13 cellular contexts compared by ENCODE assay signal in genomic region chr18:33804258-33804657, GRCh38.
DNase-seq lines count a peak whose midpoint lies in the region; ATAC-seq, FAIRE-seq and TF ChIP-seq lines count a peak whose summit lies in the region.
"Had no signal": no experiment of that assay in that cellular context is flagged by ENCODE, and none has a peak within 500 bp of the region (broad histone marks: within the 10 kb centered on the region; RNA-seq: fewer than 3 reads in every experiment).

No MANE protein-coding gene starts in this region.

- no peak overlapping the region for H2BK5ac ChIP-seq in mesendoderm (ENCODE audit: low read length)

- no peak for ATAC-seq in HG02610 (IDR thresholded peaks at IDR 0.05; ENCODE audit: unreplicated experiment)
- no peak for ATAC-seq in HG03280 (IDR thresholded peaks at IDR 0.05; ENCODE audit: unreplicated experiment)

- H3K27ac ChIP-seq in VCaP (peak overlapping the region; percentile 82), mesendoderm (ENCODE audit: low read depth, low read length) (no peak overlapping the region)
- H3K27ac ChIP-seq: BLaER1, gastrocnemius medialis had no signal

- no peak overlapping the region for H3K9ac ChIP-seq in mesendoderm (ENCODE audit: low read length)
- H3K9ac ChIP-seq: BLaER1 had no signal

- H3K27me3 ChIP-seq in mesendoderm (ENCODE audit: insufficient read depth, low read length, poor library complexity): no peaks in the 10 kb centered on the region
- H3K27me3 ChIP-seq: BLaER1, gastrocnemius medialis had no signal

- H4K8ac ChIP-seq in mesendoderm (ENCODE audit: low read depth, low read length): no peak overlapping the region

- no peak overlapping the region for H3K4ac ChIP-seq in mesendoderm (ENCODE audit: low read depth, low read length)

- no peaks in the 10 kb centered on the region for H3K36me3 ChIP-seq in mesendoderm (ENCODE audit: control insufficient read depth, insufficient read depth, low read length)
- H3K36me3 ChIP-seq: BLaER1, gastrocnemius medialis had no signal

- no peak overlapping the region for H2AK5ac ChIP-seq in mesendoderm (ENCODE audit: low read length)

- peak; percentile 67 for FAIRE-seq in D721Med (lab: Jason Lieb, UNC)

- H3K4me1 ChIP-seq in mesendoderm (ENCODE audit: control insufficient read depth, low read depth, low read length): no peaks in the 10 kb centered on the region
- H3K4me1 ChIP-seq: gastrocnemius medialis had no signal

- TF ChIP-seq CTCF in D721Med (IDR thresholded peaks at IDR 0.05; ENCODE audit: insufficient read depth, missing control alignments) (no peak), VCaP (conservative IDR thresholded peaks at IDR 0.05) (no peak), fibroblast of villous mesenchyme (IDR thresholded peaks at IDR 0.05; ENCODE audit: insufficient read depth, low read depth, low read length) (no peak)

- no peak for DNase-seq in D721Med (ENCODE audit: insufficient read length, low spot score)
- DNase-seq in LHCN-M2 (ENCODE audit: low read depth): peak; percentile 1
- DNase-seq in fibroblast of villous mesenchyme (ENCODE audit: low read depth): peak; percentile 21
- no peak for DNase-seq in NCI-H345 (lab: John Stamatoyannopoulos, UW)
- DNase-seq in mesendoderm: no peak
- DNase-seq: anterior cingulate cortex; occipital lobe; stimulated activated CD4-positive, alpha-beta T cell treated with anti-CD3 and anti-CD28 coated beads, Interleukin-4, amount 100 ng/mL, for 1 hour had no signal

- no peak overlapping the region for H3K4me2 ChIP-seq in mesendoderm (ENCODE audit: low read length)
- H3K4me2 ChIP-seq: BLaER1 had no signal

- H4K5ac ChIP-seq in mesendoderm (ENCODE audit: low read length): no peak overlapping the region

- no peak overlapping the region for H3K56ac ChIP-seq in mesendoderm (ENCODE audit: low read length)

- no peaks in the 10 kb centered on the region for H3K79me2 ChIP-seq in mesendoderm (ENCODE audit: control insufficient read depth, insufficient read depth, low read length)

- H3K79me1 ChIP-seq in mesendoderm (ENCODE audit: low read length): no peaks in the 10 kb centered on the region

- no peak overlapping the region for H2BK15ac ChIP-seq in mesendoderm (replicated peaks; ENCODE audit: low read depth)

- no CpG with 5 or more reads among the region's 3 CpGs for WGBS in mesendoderm (ENCODE audit: extremely low coverage, insufficient coverage, low lambda C conversion rate)

- H2BK120ac ChIP-seq in mesendoderm (ENCODE audit: low read depth, low read length): no peak overlapping the region

- H3K4me3 ChIP-seq in fibroblast of villous mesenchyme (ENCODE audit: low read depth, low read length) (no peak overlapping the region), mesendoderm (ENCODE audit: low read length) (no peak overlapping the region)
- H3K4me3 ChIP-seq: BLaER1, gastrocnemius medialis had no signal

- H3K23ac ChIP-seq in mesendoderm (ENCODE audit: low read length): no peak overlapping the region

- no peak overlapping the region for H3K18ac ChIP-seq in mesendoderm (ENCODE audit: low read length)

Comparison
In these comparisons a context has a peak if more than half of its experiments do, and no peak if none do; other contexts are left out.
1. DNase-seq: peak in LHCN-M2 (single experiment) and fibroblast of villous mesenchyme (single experiment); none in D721Med (single experiment), NCI-H345 (single experiment) and mesendoderm (single experiment).